Comparison of ENCODE assay signal across 19 cellular contexts in the genomic region with DNA sequence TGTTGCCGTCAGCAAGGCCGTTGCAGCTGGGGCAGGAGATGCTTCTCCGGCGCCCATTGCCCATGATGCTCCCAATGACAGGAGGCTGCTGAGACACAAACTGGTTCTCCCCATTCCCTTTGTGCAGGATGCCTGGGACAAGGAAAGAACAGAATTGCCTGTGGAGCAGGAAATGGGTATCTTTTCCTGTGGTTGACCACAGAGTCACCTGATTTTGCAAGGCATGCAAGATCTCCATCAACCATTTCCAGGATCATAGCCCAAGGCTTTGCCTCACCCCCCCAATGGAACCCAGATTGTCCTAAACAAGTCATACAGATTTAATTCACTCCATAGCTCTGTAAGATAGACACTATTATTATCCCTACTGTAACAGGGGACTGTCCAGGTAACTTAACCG.
"Had no signal": no experiment of that assay in that cellular context is flagged by ENCODE, and none has a peak within 500 bp of the region (broad histone marks: within the 10 kb centered on the region; RNA-seq: fewer than 3 reads in every experiment).

No MANE protein-coding gene starts in this region.

- H3K4me2 ChIP-seq: hepatocyte had no signal

- H3K4me1 ChIP-seq: body of pancreas, foreskin keratinocyte, pancreas, psoas muscle, upper lobe of left lung had no signal

- H3K79me2 ChIP-seq: hepatocyte had no signal

- H3K9me3 ChIP-seq: body of pancreas, pancreas, psoas muscle, thoracic aorta, upper lobe of left lung had no signal

- H3K27me3 ChIP-seq: body of pancreas, foreskin keratinocyte, hepatocyte, pancreas, upper lobe of left lung had no signal

- H3K27ac ChIP-seq: body of pancreas, foreskin keratinocyte, hepatocyte, pancreas, psoas muscle, thoracic aorta, upper lobe of left lung had no signal

- ATAC-seq: body of pancreas, left cardiac atrium, pancreas, psoas muscle, right cardiac atrium, WTC11 had no signal

- H3K4me3 ChIP-seq: body of pancreas, hepatocyte, pancreas, psoas muscle, thoracic aorta, upper lobe of left lung had no signal

- DNase-seq: activated T-cell treated with anti-CD3 and anti-CD28 coated beads, Interleukin-2, amount 50 U/mL, for 1 hour; body of pancreas; caudate nucleus; effector CD4-positive, alpha-beta T cell; foreskin keratinocyte; glutamatergic neuron; left cardiac atrium; mesenchymal stem cell; nephron progenitor cell; pancreas; psoas muscle; right cardiac atrium; stimulated activated CD4-positive, alpha-beta T cell treated with anti-CD3 and anti-CD28 coated beads, Interleukin-4, amount 100 ng/mL, for 24 hours; stimulated activated naive CD4-positive, alpha-beta T cell treated with Interleukin-2 at 50 U/mL for 16 hours; T1000 had no signal

- H3K36me3 ChIP-seq: pancreas, thoracic aorta, upper lobe of left lung had no signal

- H2AFZ ChIP-seq: hepatocyte had no signal
